28 cellular contexts compared by ENCODE assay signal in genomic region chr7:30678805-30679204, GRCh38. TPM values are rescaled to one million over a fixed set of nuclear protein-coding genes. Genes with fewer than 3 reads are reported as not detected.
"Had no signal": no experiment of that assay in that cellular context is flagged by ENCODE, and none has a peak within 500 bp of the region (broad histone marks: within the 10 kb centered on the region; RNA-seq: fewer than 3 reads in every experiment).

No MANE protein-coding gene starts in this region.

- H3K27me3 ChIP-seq: ovary, testis, uterus had no signal

- H3K36me3 Mint-ChIP-seq: activated naive CD8-positive, alpha-beta T cell treated with anti-CD3 and anti-CD28 coated beads for 36 hours; natural killer cell treated with Interleukin-12 subunit alpha and Interleukin-12 subunit beta and Interleukin-15 and Interleukin-18, amount 100 ng/mL, for 72 hours had no signal

- H3K36me3 ChIP-seq: breast epithelium, esophagus muscularis mucosa, gastrocnemius medialis, neutrophil, ovary, prostate gland, uterus had no signal

- H3K27ac ChIP-seq: breast epithelium, coronary artery, esophagus muscularis mucosa, gastrocnemius medialis, neutrophil, ovary, prostate gland, testis, uterus had no signal

- DNase-seq: activated CD4-positive, alpha-beta T cell treated with anti-CD3 and anti-CD28 coated beads for 4 hours; activated CD4-positive, alpha-beta T cell treated with anti-CD3 and anti-CD28 coated beads, Interleukin-2, amount 50 U/mL, for 48 hours; activated CD4-positive, CD25-positive, alpha-beta regulatory T cell; activated CD8-positive, alpha-beta memory T cell treated with anti-CD3 and anti-CD28 coated beads, Interleukin-2, amount 50 U/mL, for 48 hours; activated naive CD4-positive, alpha-beta T cell treated with Interleukin-2 at 50 U/mL for 16 hours; activated naive CD8-positive, alpha-beta T cell treated with anti-CD3 and anti-CD28 coated beads for 36 hours; activated T-cell treated with anti-CD3 and anti-CD28 coated beads, Interleukin-2, amount 50 U/mL, for 4 hours; gastrocnemius medialis; head of caudate nucleus; islet precursor cell; left cardiac atrium; midbrain; ovary; stimulated activated CD4-positive, alpha-beta T cell treated with anti-CD3 and anti-CD28 coated beads, Interleukin-2, amount 100 ng/mL, for 48 hours; stimulated activated CD8-positive, alpha-beta memory T cell treated with anti-CD3 and anti-CD28 coated beads, Interleukin-4, amount 100 ng/mL, for 48 hours; stimulated activated naive B cell treated with anti-CD40 and anti-IgM and Interleukin-4, amounts not matched to agents 10 μg/mL and 1 μg/mL and 100 μg/mL, for 72 hours; testis; uterus had no signal

- FAIRE-seq: astrocyte had no signal

- H3K4me3 ChIP-seq: breast epithelium, coronary artery, esophagus muscularis mucosa, gastrocnemius medialis, ovary, prostate gland, testis, uterus had no signal

- H3K4me3 Mint-ChIP-seq: activated naive CD8-positive, alpha-beta T cell treated with anti-CD3 and anti-CD28 coated beads for 36 hours; activated T-cell treated with anti-CD3 and anti-CD28 coated beads, Interleukin-2, amount 50 U/mL, for 4 hours; natural killer cell treated with Interleukin-12 subunit alpha and Interleukin-12 subunit beta and Interleukin-15 and Interleukin-18, amount 100 ng/mL, for 72 hours; stimulated activated naive B cell treated with anti-CD40 and anti-IgM and Interleukin-4, amounts not matched to agents 10 μg/mL and 1 μg/mL and 100 μg/mL, for 72 hours had no signal

- H3K9me3 Mint-ChIP-seq: activated naive CD8-positive, alpha-beta T cell treated with anti-CD3 and anti-CD28 coated beads for 36 hours; activated T-cell treated with anti-CD3 and anti-CD28 coated beads, Interleukin-2, amount 50 U/mL, for 4 hours; activated T-helper 2 cell treated with anti-CD3 and anti-CD28 coated beads, Interferon-gamma antibody, Interleukin-2, Interleukin-4, amounts not matched to agents 10 μg/mL and 5 μg/mL and 100 μg/mL, durations not matched to agents 14 hours and 24 hours and 36 hours; natural killer cell treated with Interleukin-12 subunit alpha and Interleukin-12 subunit beta and Interleukin-15 and Interleukin-18, amount 100 ng/mL, for 72 hours; stimulated activated naive B cell treated with anti-CD40 and anti-IgM and Interleukin-4, amounts not matched to agents 10 μg/mL and 1 μg/mL and 100 μg/mL, for 72 hours had no signal

- H3K27ac Mint-ChIP-seq: activated naive CD8-positive, alpha-beta T cell treated with anti-CD3 and anti-CD28 coated beads for 36 hours; activated T-helper 2 cell treated with anti-CD3 and anti-CD28 coated beads, Interferon-gamma antibody, Interleukin-2, Interleukin-4, amounts not matched to agents 10 μg/mL and 5 μg/mL and 100 μg/mL, durations not matched to agents 14 hours and 24 hours and 36 hours; natural killer cell treated with Interleukin-12 subunit alpha and Interleukin-12 subunit beta and Interleukin-15 and Interleukin-18, amount 100 ng/mL, for 72 hours; stimulated activated naive B cell treated with anti-CD40 and anti-IgM and Interleukin-4, amounts not matched to agents 10 μg/mL and 1 μg/mL and 100 μg/mL, for 72 hours had no signal

- ATAC-seq: activated T-cell treated with anti-CD3 and anti-CD28 coated beads, Interleukin-2, amount 50 U/mL, for 4 hours; gastrocnemius medialis; left cardiac atrium; natural killer cell treated with Interleukin-12 subunit alpha and Interleukin-12 subunit beta and Interleukin-15 and Interleukin-18, amount 100 ng/mL, for 72 hours; stimulated activated naive B cell treated with anti-CD40 and anti-IgM and Interleukin-4, amounts not matched to agents 10 μg/mL and 1 μg/mL and 100 μg/mL, for 72 hours had no signal

- H3K4me1 ChIP-seq: prostate gland, uterus had no signal

- H3K9me3 ChIP-seq: breast epithelium, esophagus muscularis mucosa, gastrocnemius medialis, neutrophil, ovary, prostate gland, testis, uterus had no signal

RNA-seq across cellular contexts. Expression of gene CRHR2, which starts 3.5 kb away (rescaled TPM):
- total RNA-seq: activated CD8-positive, alpha-beta memory T cell treated with anti-CD3 and anti-CD28 coated beads for 36 hours; activated naive CD8-positive, alpha-beta T cell treated with anti-CD3 and anti-CD28 coated beads for 36 hours; activated T-cell treated with anti-CD3 and anti-CD28 coated beads, Interleukin-2, amount 50 U/mL, for 4 hours; activated T-helper 2 cell treated with anti-CD3 and anti-CD28 coated beads, Interferon-gamma antibody, Interleukin-2, Interleukin-4, amounts not matched to agents 10 μg/mL and 5 μg/mL and 100 μg/mL, durations not matched to agents 14 hours and 24 hours and 36 hours; astrocyte; liver; natural killer cell treated with Interleukin-12 subunit alpha and Interleukin-12 subunit beta and Interleukin-15 and Interleukin-18, amount 100 ng/mL, for 72 hours had no signal
